ENCODE assay signal across 8 cellular contexts in genomic region chr2:181123798-181124217, GRCh38.
A peak's percentile ranks its signal among the peaks of the same experiment; 100 is the strongest.
DNase-seq lines count a peak whose midpoint lies in the region; ATAC-seq, FAIRE-seq and TF ChIP-seq lines count a peak whose summit lies in the region.

No MANE protein-coding gene starts in this region.

- CTCF ChIA-PET in activated CD4-positive, alpha-beta memory T cell treated with anti-CD3 and anti-CD28 coated beads, Interleukin-2, amount 10 ng/mL, durations not matched to agents 7 days and 5 days (lab: Charles Lee): interaction anchor here (0.7 to 2.2 kb wide), 4 partner anchors 16 to 335 kb away, joined by 3 to 7 read pairs (median 4); no protein-coding TSS in a partner anchor

- peak overlapping the region; percentile 48 for H3K4me3 Mint-ChIP-seq in activated CD4-positive, alpha-beta memory T cell treated with anti-CD3 and anti-CD28 coated beads, Interleukin-2, amount 10 ng/mL, durations not matched to agents 7 days and 5 days

- ATAC-seq in HG03521 (IDR thresholded peaks at IDR 0.05; ENCODE audit: unreplicated experiment) (peak; percentile 92), mucosa of descending colon (peak; percentile 86), sciatic nerve (no peak)

- H3K4me1 ChIP-seq in mucosa of descending colon (ENCODE audit: low read depth): no peaks in the 10 kb centered on the region

- DNase-seq in Daoy (ENCODE audit: low read depth) (peak; percentile 48), GM20000 (ENCODE audit: low spot score) (peak; percentile 57), mucosa of descending colon (peak in 1 of 3 donors; percentile 26), HTR-8/SVneo (ENCODE audit: insufficient read length, low spot score) (no peak), NCI-H187 (lab: John Stamatoyannopoulos, UW) (no peak), sciatic nerve (ENCODE audit: low spot score) (no peak)
- DNase-seq in activated CD4-positive, alpha-beta memory T cell treated with anti-CD3 and anti-CD28 coated beads, Interleukin-2, amount 10 ng/mL, durations not matched to agents 7 days and 5 days: peak; percentile 75

- TF ChIP-seq CTCF in GM20000 (IDR thresholded peaks at IDR 0.05; ENCODE audit: extremely low read depth, missing control alignments) (no peak), mucosa of descending colon (IDR thresholded peaks at IDR 0.05) (no peak)

- H3K4me3 ChIP-seq in mucosa of descending colon: no peak overlapping the region

- no peaks in the 10 kb centered on the region for H3K27me3 Mint-ChIP-seq in activated CD4-positive, alpha-beta memory T cell treated with anti-CD3 and anti-CD28 coated beads, Interleukin-2, amount 10 ng/mL, durations not matched to agents 7 days and 5 days

- H3K27ac Mint-ChIP-seq in activated CD4-positive, alpha-beta memory T cell treated with anti-CD3 and anti-CD28 coated beads, Interleukin-2, amount 10 ng/mL, durations not matched to agents 7 days and 5 days: peak overlapping the region; percentile 85

- H3K36me3 ChIP-seq in mucosa of descending colon (ENCODE audit: low read depth): no peaks in the 10 kb centered on the region

- POLR2A ChIA-PET in activated CD4-positive, alpha-beta memory T cell treated with anti-CD3 and anti-CD28 coated beads, Interleukin-2, amount 10 ng/mL, durations not matched to agents 7 days and 5 days (lab: Charles Lee): interaction anchor here (0.7 to 10.8 kb wide), 13 partner anchors 9 to 342 kb away, joined by 3 to 304 read pairs (median 6); partner anchors contain the start of gene ITGA4

- peaks cover 26% of the 10 kb centered on the region for H3K36me3 Mint-ChIP-seq in activated CD4-positive, alpha-beta memory T cell treated with anti-CD3 and anti-CD28 coated beads, Interleukin-2, amount 10 ng/mL, durations not matched to agents 7 days and 5 days (ENCODE audit: low read depth)

- peaks cover 74% of the 10 kb centered on the region for H3K4me1 Mint-ChIP-seq in activated CD4-positive, alpha-beta memory T cell treated with anti-CD3 and anti-CD28 coated beads, Interleukin-2, amount 10 ng/mL, durations not matched to agents 7 days and 5 days

- no peaks in the 10 kb centered on the region for H3K9me3 ChIP-seq in mucosa of descending colon

- FAIRE-seq in HTR-8/SVneo (lab: Jason Lieb, UNC): no peak

- intact Hi-C loops in mucosa of descending colon (cut with DNase I, micrococcal nuclease): no loop called here
- intact Hi-C loops in sciatic nerve (cut with DNase I): no loop called here

- H3K9me3 Mint-ChIP-seq in activated CD4-positive, alpha-beta memory T cell treated with anti-CD3 and anti-CD28 coated beads, Interleukin-2, amount 10 ng/mL, durations not matched to agents 7 days and 5 days: peaks cover 9% of the 10 kb centered on the region

Comparison
In these comparisons a context has a peak if more than half of its experiments do, and no peak if none do; other contexts are left out.
1. DNase-seq: peak in Daoy (single experiment), GM20000 (single experiment) and activated CD4-positive, alpha-beta memory T cell treated with anti-CD3 and anti-CD28 coated beads, Interleukin-2, amount 10 ng/mL, durations not matched to agents 7 days and 5 days (single experiment); none in HTR-8/SVneo (single experiment), NCI-H187 (0 of 2) and sciatic nerve (single experiment).